ENCODE assay signal across 8 cellular contexts in genomic region chr14:74941676-74942097, GRCh38. TPM values are rescaled to one million over a fixed set of nuclear protein-coding genes. Genes with fewer than 3 reads are reported as not detected.
DNase-seq lines count a peak whose midpoint lies in the region; ATAC-seq and TF ChIP-seq lines count a peak whose summit lies in the region.

No MANE protein-coding gene starts in this region.

- peaks cover 2% of the 10 kb centered on the region for H3K9me3 Mint-ChIP-seq in activated naive CD8-positive, alpha-beta T cell treated with anti-CD3 and anti-CD28 coated beads, Interleukin-2, amount 10 ng/mL, durations not matched to agents 7 days and 5 days
- no peaks in the 10 kb centered on the region for H3K9me3 Mint-ChIP-seq in osteocyte (ENCODE audit: unreplicated experiment)

- H3K27me3 Mint-ChIP-seq in activated naive CD8-positive, alpha-beta T cell treated with anti-CD3 and anti-CD28 coated beads, Interleukin-2, amount 10 ng/mL, durations not matched to agents 7 days and 5 days = no peaks in the 10 kb centered on the region
- peaks cover 2% of the 10 kb centered on the region for H3K27me3 Mint-ChIP-seq in osteocyte (ENCODE audit: unreplicated experiment)

- peaks cover 37% of the 10 kb centered on the region for H3K4me1 Mint-ChIP-seq in activated naive CD8-positive, alpha-beta T cell treated with anti-CD3 and anti-CD28 coated beads, Interleukin-2, amount 10 ng/mL, durations not matched to agents 7 days and 5 days
- H3K4me1 Mint-ChIP-seq in osteocyte (ENCODE audit: unreplicated experiment) = peaks cover 31% of the 10 kb centered on the region

- ATAC-seq in GM21723 (IDR thresholded peaks at IDR 0.05; ENCODE audit: unreplicated experiment) = peak; percentile 53
- peak; percentile 80 for ATAC-seq in activated naive CD8-positive, alpha-beta T cell treated with anti-CD3 and anti-CD28 coated beads, Interleukin-2, amount 10 ng/mL, durations not matched to agents 7 days and 5 days (ENCODE audit: low read depth)

- DNase-seq in Ammon's horn (ENCODE audit: low spot score) (peak; percentile 80), T follicular helper cell (ENCODE audit: low read depth) (peak; percentile 42), islet precursor cell (peak; percentile 76), DMS79 (lab: John Stamatoyannopoulos, UW) (no peak), osteocyte (ENCODE audit: extremely low spot score, unreplicated experiment) (no peak)
- peak; percentile 65 for DNase-seq in activated naive CD8-positive, alpha-beta T cell treated with anti-CD3 and anti-CD28 coated beads, Interleukin-2, amount 10 ng/mL, durations not matched to agents 7 days and 5 days
- peak; percentile 61 for DNase-seq in stimulated activated CD4-positive, alpha-beta T cell treated with anti-CD3 and anti-CD28 coated beads, Interleukin-4, amount 100 ng/mL, for 24 hours

- no peak for TF ChIP-seq CTCF in osteocyte (IDR thresholded peaks at IDR 0.05)

- no peaks in the 10 kb centered on the region for H3K36me3 Mint-ChIP-seq in activated naive CD8-positive, alpha-beta T cell treated with anti-CD3 and anti-CD28 coated beads, Interleukin-2, amount 10 ng/mL, durations not matched to agents 7 days and 5 days
- no peaks in the 10 kb centered on the region for H3K36me3 Mint-ChIP-seq in osteocyte (ENCODE audit: unreplicated experiment)

- H3K27ac Mint-ChIP-seq in activated naive CD8-positive, alpha-beta T cell treated with anti-CD3 and anti-CD28 coated beads, Interleukin-2, amount 10 ng/mL, durations not matched to agents 7 days and 5 days = peak overlapping the region; percentile 90
- no peak overlapping the region for H3K27ac Mint-ChIP-seq in osteocyte (ENCODE audit: unreplicated experiment)

- H3K4me3 Mint-ChIP-seq in activated naive CD8-positive, alpha-beta T cell treated with anti-CD3 and anti-CD28 coated beads, Interleukin-2, amount 10 ng/mL, durations not matched to agents 7 days and 5 days = peak overlapping the region; percentile 75
- no peak overlapping the region for H3K4me3 Mint-ChIP-seq in osteocyte (ENCODE audit: unreplicated experiment)

- POLR2A ChIA-PET in activated naive CD8-positive, alpha-beta T cell treated with anti-CD3 and anti-CD28 coated beads, Interleukin-2, amount 10 ng/mL, durations not matched to agents 7 days and 5 days (lab: Charles Lee) = interaction anchor here (0.5 to 1.4 kb wide), 8 partner anchors 10 to 185 kb away, joined by 3 to 5 read pairs (median 3); partner anchors contain the start of gene NEK9

RNA-seq across cellular contexts. Expression of gene PGF, which starts 13.7 kb away (rescaled TPM):
- under 1 TPM in 1 of 2 experiments, not detected in 1; 0.28 TPM for total RNA-seq in activated naive CD8-positive, alpha-beta T cell treated with anti-CD3 and anti-CD28 coated beads, Interleukin-2, amount 10 ng/mL, durations not matched to agents 7 days and 5 days
- total RNA-seq in osteocyte = 3.5 and 3.9 TPM in 2 replicates

RNA-seq across cellular contexts. Expression of gene RPS6KL1, which starts 18.6 kb away (rescaled TPM):
- total RNA-seq in activated naive CD8-positive, alpha-beta T cell treated with anti-CD3 and anti-CD28 coated beads, Interleukin-2, amount 10 ng/mL, durations not matched to agents 7 days and 5 days = 1 to 10 TPM; 2.6 to 3.9 TPM
- 0.65 and 0.97 TPM in 2 replicates for total RNA-seq in osteocyte

RNA-seq across cellular contexts. Expression of gene DLST, which starts 60.0 kb away (rescaled TPM):
- total RNA-seq in activated naive CD8-positive, alpha-beta T cell treated with anti-CD3 and anti-CD28 coated beads, Interleukin-2, amount 10 ng/mL, durations not matched to agents 7 days and 5 days = 100 to 1,000 TPM; 111 to 124 TPM
- total RNA-seq in osteocyte = 101 and 107 TPM in 2 replicates

Comparison
In these comparisons a context has a peak if more than half of its experiments do, and no peak if none do; other contexts are left out.
1. DNase-seq: peak in Ammon's horn (single experiment), T follicular helper cell (single experiment), activated naive CD8-positive, alpha-beta T cell treated with anti-CD3 and anti-CD28 coated beads, Interleukin-2, amount 10 ng/mL, durations not matched to agents 7 days and 5 days (single experiment), islet precursor cell (single experiment) and stimulated activated CD4-positive, alpha-beta T cell treated with anti-CD3 and anti-CD28 coated beads, Interleukin-4, amount 100 ng/mL, for 24 hours (single experiment); none in DMS79 (single experiment) and osteocyte (single experiment).